Comparison of ENCODE assay signal across 9 cellular contexts in genomic region chr5:130141689-130142320, GRCh38.
A peak's percentile ranks its signal among the peaks of the same experiment; 100 is the strongest.
DNase-seq lines count a peak whose midpoint lies in the region; ATAC-seq and TF ChIP-seq lines count a peak whose summit lies in the region.
"Had no signal": no experiment of that assay in that cellular context is flagged by ENCODE, and none has a peak within 500 bp of the region (broad histone marks: within the 10 kb centered on the region; RNA-seq: fewer than 3 reads in every experiment).

No MANE protein-coding gene starts in this region.

- H3K4me3 Mint-ChIP-seq in progenitor cell of endocrine pancreas (ENCODE audit: low read depth), result no peak overlapping the region
- H3K4me3 Mint-ChIP-seq in stimulated activated memory B cell treated with anti-CD40 and anti-IgM and Interleukin-4, amounts not matched to agents 10 μg/mL and 1 μg/mL and 100 μg/mL, for 72 hours, result no peak overlapping the region
- H3K4me3 Mint-ChIP-seq: activated naive CD8-positive, alpha-beta T cell had no signal

- H3K9me3 Mint-ChIP-seq in progenitor cell of endocrine pancreas (ENCODE audit: low read depth), result no peaks in the 10 kb centered on the region
- no peaks in the 10 kb centered on the region for H3K9me3 Mint-ChIP-seq in stimulated activated memory B cell treated with anti-CD40 and anti-IgM and Interleukin-4, amounts not matched to agents 10 μg/mL and 1 μg/mL and 100 μg/mL, for 72 hours

- H3K27ac ChIP-seq in body of pancreas, result no peak overlapping the region

- peak; percentile 28 for DNase-seq in activated CD4-positive, alpha-beta T cell treated with anti-CD3 and anti-CD28 coated beads for 48 hours
- DNase-seq in activated CD4-positive, alpha-beta T cell treated with anti-CD3 and anti-CD28 coated beads, Interleukin-2, amount 50 U/mL, for 4 hours, result no peak
- DNase-seq in LoVo (ENCODE audit: low spot score), result peak; percentile 16
- peak; percentile 64 for DNase-seq in epithelial cell of esophagus (ENCODE audit: low read depth)
- DNase-seq in progenitor cell of endocrine pancreas (ENCODE audit: low spot score, unreplicated experiment), result peak; percentile 11
- no peak for DNase-seq in body of pancreas

- ATAC-seq in GM21825 (IDR thresholded peaks at IDR 0.05; ENCODE audit: unreplicated experiment), result peak; percentile 73
- no peak for ATAC-seq in stimulated activated memory B cell treated with anti-CD40 and anti-IgM and Interleukin-4, amounts not matched to agents 10 μg/mL and 1 μg/mL and 100 μg/mL, for 72 hours
- ATAC-seq in body of pancreas, result no peak

- H3K4me1 Mint-ChIP-seq in progenitor cell of endocrine pancreas (ENCODE audit: low read depth), result no peaks in the 10 kb centered on the region
- no peaks in the 10 kb centered on the region for H3K4me1 Mint-ChIP-seq in stimulated activated memory B cell treated with anti-CD40 and anti-IgM and Interleukin-4, amounts not matched to agents 10 μg/mL and 1 μg/mL and 100 μg/mL, for 72 hours

- no peaks in the 10 kb centered on the region for H3K36me3 Mint-ChIP-seq in progenitor cell of endocrine pancreas (ENCODE audit: insufficient read depth)
- no peaks in the 10 kb centered on the region for H3K36me3 Mint-ChIP-seq in stimulated activated memory B cell treated with anti-CD40 and anti-IgM and Interleukin-4, amounts not matched to agents 10 μg/mL and 1 μg/mL and 100 μg/mL, for 72 hours
- H3K36me3 Mint-ChIP-seq: activated naive CD8-positive, alpha-beta T cell had no signal

- H3K4me3 ChIP-seq in epithelial cell of esophagus (ENCODE audit: low read length) (no peak overlapping the region), body of pancreas (no peak overlapping the region)

- TF ChIP-seq POLR2A in body of pancreas (IDR thresholded peaks at IDR 0.05), result no peak

- no peaks in the 10 kb centered on the region for H3K9me3 ChIP-seq in body of pancreas

- H3K27ac Mint-ChIP-seq in progenitor cell of endocrine pancreas, result no peak overlapping the region
- no peak overlapping the region for H3K27ac Mint-ChIP-seq in stimulated activated memory B cell treated with anti-CD40 and anti-IgM and Interleukin-4, amounts not matched to agents 10 μg/mL and 1 μg/mL and 100 μg/mL, for 72 hours
- H3K27ac Mint-ChIP-seq: activated naive CD8-positive, alpha-beta T cell had no signal

- no peaks in the 10 kb centered on the region for H3K36me3 ChIP-seq in body of pancreas (replicated peaks in 1 of 2; ENCODE audit: insufficient read depth in 1 of 2, low read depth in 2 of 2)

- H3K27me3 ChIP-seq in body of pancreas, result no peaks in the 10 kb centered on the region

- TF ChIP-seq CTCF in epithelial cell of esophagus (IDR thresholded peaks at IDR 0.05; ENCODE audit: insufficient read depth, low read depth, low read length, missing control alignments) (peak; percentile 65), progenitor cell of endocrine pancreas (IDR thresholded peaks at IDR 0.05; ENCODE audit: unreplicated experiment) (peak; percentile 57), body of pancreas (IDR thresholded peaks at IDR 0.05) (peak in 2 of 7 experiments; percentile 14 to 18)

- intact Hi-C loops in body of pancreas (cut with DNase I), result no loop called here

- H3K27me3 Mint-ChIP-seq in progenitor cell of endocrine pancreas, result no peaks in the 10 kb centered on the region
- H3K27me3 Mint-ChIP-seq in stimulated activated memory B cell treated with anti-CD40 and anti-IgM and Interleukin-4, amounts not matched to agents 10 μg/mL and 1 μg/mL and 100 μg/mL, for 72 hours, result no peaks in the 10 kb centered on the region

- 33 to 43% methylated on average over 2 of the region's 2 CpGs for WGBS in body of pancreas, 2 donors

- no peaks in the 10 kb centered on the region for H3K4me1 ChIP-seq in body of pancreas

Comparison
In these comparisons a context has a peak if more than half of its experiments do, and no peak if none do; other contexts are left out.
1. DNase-seq: peak in activated CD4-positive, alpha-beta T cell treated with anti-CD3 and anti-CD28 coated beads for 48 hours (single experiment), LoVo (single experiment), epithelial cell of esophagus (single experiment) and progenitor cell of endocrine pancreas (single experiment); none in activated CD4-positive, alpha-beta T cell treated with anti-CD3 and anti-CD28 coated beads, Interleukin-2, amount 50 U/mL, for 4 hours (0 of 2) and body of pancreas (0 of 4).